In the genomic region with DNA sequence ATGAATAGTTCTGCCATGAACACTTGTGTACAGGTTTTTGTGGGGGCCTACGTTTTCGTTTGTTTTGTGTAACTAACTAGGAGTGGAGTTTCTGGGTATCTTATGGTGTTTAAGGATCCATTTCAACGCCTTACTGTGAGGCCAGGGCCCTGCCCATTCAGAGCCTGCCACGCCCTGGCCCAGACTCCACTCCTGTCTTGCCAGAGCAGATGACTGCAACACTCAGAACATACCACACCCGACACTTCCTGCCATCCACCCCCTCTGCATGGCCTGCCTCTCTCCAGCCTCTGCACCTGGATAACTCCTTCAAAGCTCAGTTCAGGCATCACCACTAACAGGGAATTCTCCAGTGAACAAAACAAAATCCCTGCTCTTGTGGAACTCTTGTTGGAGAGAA, we compare ENCODE assay signal across 9 cellular contexts. TPM values are rescaled to one million over a fixed set of nuclear protein-coding genes. Genes with fewer than 3 reads are reported as not detected.
DNase-seq lines count a peak whose midpoint lies in the region; ATAC-seq and TF ChIP-seq lines count a peak whose summit lies in the region.
"Had no signal": no experiment of that assay in that cellular context is flagged by ENCODE, and none has a peak within 500 bp of the region (broad histone marks: within the 10 kb centered on the region; RNA-seq: fewer than 3 reads in every experiment).

No MANE protein-coding gene starts in this region.

- H3K4me1 ChIP-seq in left ventricle myocardium inferior: peaks cover 18% of the 10 kb centered on the region
- H3K4me1 ChIP-seq in right atrium auricular region: peaks cover 0 to 14% of the 10 kb centered on the region in 2 donors
- no peaks in the 10 kb centered on the region for H3K4me1 ChIP-seq in upper lobe of right lung
- H3K4me1 ChIP-seq in hepatocyte (ENCODE audit: insufficient read depth): no peaks in the 10 kb centered on the region

- peak overlapping the region; percentile 32 for H3K27ac Mint-ChIP-seq in activated naive CD8-positive, alpha-beta T cell treated with anti-CD3 and anti-CD28 coated beads, Interleukin-2, amount 10 ng/mL, durations not matched to agents 7 days and 5 days

- no peaks in the 10 kb centered on the region for H3K79me2 ChIP-seq in hepatocyte

- H3K27ac ChIP-seq in left ventricle myocardium inferior (replicated peaks) (no peak overlapping the region), right atrium auricular region (no peak overlapping the region), upper lobe of right lung (no peak overlapping the region), hepatocyte (no peak overlapping the region)

- H2AFZ ChIP-seq in hepatocyte: no peak overlapping the region

- no peak overlapping the region for H3K4me3 Mint-ChIP-seq in activated naive CD8-positive, alpha-beta T cell treated with anti-CD3 and anti-CD28 coated beads, Interleukin-2, amount 10 ng/mL, durations not matched to agents 7 days and 5 days

- peaks cover 12% of the 10 kb centered on the region for H3K9me3 ChIP-seq in left ventricle myocardium inferior (replicated peaks)
- no peaks in the 10 kb centered on the region for H3K9me3 ChIP-seq in right atrium auricular region
- no peaks in the 10 kb centered on the region for H3K9me3 ChIP-seq in upper lobe of right lung
- peaks cover 5% of the 10 kb centered on the region for H3K9me3 ChIP-seq in hepatocyte (ENCODE audit: low read depth)

- H4K20me1 ChIP-seq in hepatocyte (ENCODE audit: insufficient read depth, poor library complexity, severe bottlenecking): no peaks in the 10 kb centered on the region

- intact Hi-C loops in left ventricle myocardium inferior (cut with micrococcal nuclease): no loop called here
- intact Hi-C loops in upper lobe of right lung (cut with DNase I): no loop called here

- H3K27me3 Mint-ChIP-seq in activated naive CD8-positive, alpha-beta T cell treated with anti-CD3 and anti-CD28 coated beads, Interleukin-2, amount 10 ng/mL, durations not matched to agents 7 days and 5 days: no peaks in the 10 kb centered on the region

- WGBS in hepatocyte (ENCODE audit: low lambda C conversion rate, missing lambda C conversion rate): 95% methylated on average over 5 of the region's 5 CpGs

- peak; percentile 33 for DNase-seq in left ventricle myocardium inferior
- DNase-seq in right atrium auricular region (ENCODE audit: low spot score): no peak
- peak; percentile 33 for DNase-seq in NCI-H748 treated with DMSO at 0.1 percent for 48 hours (lab: John Stamatoyannopoulos, UW)
- no peak for DNase-seq in activated naive CD8-positive, alpha-beta T cell treated with anti-CD3 and anti-CD28 coated beads, Interleukin-2, amount 10 ng/mL, durations not matched to agents 7 days and 5 days
- DNase-seq in upper lobe of right lung: no peak
- DNase-seq in hepatocyte (ENCODE audit: low spot score): no peak
- no peak for DNase-seq in left lobe of liver (ENCODE audit: low spot score)
- DNase-seq in NCI-H1417 (lab: John Stamatoyannopoulos, UW): no peak
- DNase-seq: amygdala had no signal

- no peaks in the 10 kb centered on the region for H3K9me2 ChIP-seq in hepatocyte (replicated peaks; ENCODE audit: insufficient read depth)

- H3K4me1 Mint-ChIP-seq in activated naive CD8-positive, alpha-beta T cell treated with anti-CD3 and anti-CD28 coated beads, Interleukin-2, amount 10 ng/mL, durations not matched to agents 7 days and 5 days: peaks cover 38% of the 10 kb centered on the region

- H3K36me3 ChIP-seq in left ventricle myocardium inferior (no peaks in the 10 kb centered on the region), right atrium auricular region (no peaks in the 10 kb centered on the region), upper lobe of right lung (no peaks in the 10 kb centered on the region), hepatocyte (replicated peaks; ENCODE audit: insufficient read depth, low read depth) (no peaks in the 10 kb centered on the region)

- peak; percentile 96 for ATAC-seq in activated naive CD8-positive, alpha-beta T cell treated with anti-CD3 and anti-CD28 coated beads, Interleukin-2, amount 10 ng/mL, durations not matched to agents 7 days and 5 days (ENCODE audit: low read depth)
- ATAC-seq in upper lobe of right lung (peak; percentile 73), left lobe of liver (no peak)

- H3K27me3 ChIP-seq in left ventricle myocardium inferior (ENCODE audit: low read depth): no peaks in the 10 kb centered on the region
- H3K27me3 ChIP-seq in right atrium auricular region: no peaks in the 10 kb centered on the region
- H3K27me3 ChIP-seq in upper lobe of right lung: no peaks in the 10 kb centered on the region
- H3K27me3 ChIP-seq in hepatocyte: no peaks in the 10 kb centered on the region

- H3K36me3 Mint-ChIP-seq in activated naive CD8-positive, alpha-beta T cell treated with anti-CD3 and anti-CD28 coated beads, Interleukin-2, amount 10 ng/mL, durations not matched to agents 7 days and 5 days: peaks cover 6% of the 10 kb centered on the region

- no peak for TF ChIP-seq CTCF in left ventricle myocardium inferior (IDR thresholded peaks at IDR 0.05; ENCODE audit: borderline replicate concordance)
- no peak for TF ChIP-seq CTCF in right atrium auricular region (IDR thresholded peaks at IDR 0.05)
- no peak for TF ChIP-seq CTCF in upper lobe of right lung (IDR thresholded peaks at IDR 0.05)
- no peak for TF ChIP-seq CTCF in hepatocyte (IDR thresholded peaks at IDR 0.05; ENCODE audit: poor library complexity)

- no peak overlapping the region for H3K4me2 ChIP-seq in hepatocyte

- H3K4me3 ChIP-seq in left ventricle myocardium inferior: no peak overlapping the region
- no peak overlapping the region for H3K4me3 ChIP-seq in right atrium auricular region
- H3K4me3 ChIP-seq in upper lobe of right lung: no peak overlapping the region
- H3K4me3 ChIP-seq in hepatocyte: no peak overlapping the region

- H3K9me3 Mint-ChIP-seq in activated naive CD8-positive, alpha-beta T cell treated with anti-CD3 and anti-CD28 coated beads, Interleukin-2, amount 10 ng/mL, durations not matched to agents 7 days and 5 days: peaks cover 6% of the 10 kb centered on the region

- POLR2A ChIA-PET in activated naive CD8-positive, alpha-beta T cell treated with anti-CD3 and anti-CD28 coated beads, Interleukin-2, amount 10 ng/mL, durations not matched to agents 7 days and 5 days (lab: Charles Lee): no interaction called here

RNA-seq across cellular contexts. Expression of gene RGCC, which starts 43.2 kb away (rescaled TPM):
- 45.8 TPM for total RNA-seq in left ventricle myocardium inferior
- 10 to 100 TPM; 53.9 to 94.8 TPM for total RNA-seq in right atrium auricular region
- 10 to 100 TPM; 38.7 to 45.3 TPM for total RNA-seq in activated naive CD8-positive, alpha-beta T cell treated with anti-CD3 and anti-CD28 coated beads, Interleukin-2, amount 10 ng/mL, durations not matched to agents 7 days and 5 days
- 752 TPM for total RNA-seq in upper lobe of right lung
- total RNA-seq in hepatocyte: 7.0 and 8.1 TPM in 2 replicates
- polyA plus RNA-seq in hepatocyte: 19.9 and 21.2 TPM in 2 replicates
- total RNA-seq in left lobe of liver: 0.88 TPM

Comparison
In these comparisons a context has a peak if more than half of its experiments do, and no peak if none do; other contexts are left out.
1. DNase-seq: peak in left ventricle myocardium inferior (single experiment) and NCI-H748 treated with DMSO at 0.1 percent for 48 hours (single experiment); none in right atrium auricular region (single experiment), activated naive CD8-positive, alpha-beta T cell treated with anti-CD3 and anti-CD28 coated beads, Interleukin-2, amount 10 ng/mL, durations not matched to agents 7 days and 5 days (single experiment), upper lobe of right lung (single experiment), hepatocyte (single experiment), left lobe of liver (single experiment) and NCI-H1417 (0 of 3).